In genomic region chr10:28788252-28788651, GRCh38 we compare ENCODE assay signal across 16 cellular contexts.
DNase-seq lines count a peak whose midpoint lies in the region; ATAC-seq and TF ChIP-seq lines count a peak whose summit lies in the region.
"Had no signal": no experiment of that assay in that cellular context is flagged by ENCODE, and none has a peak within 500 bp of the region (broad histone marks: within the 10 kb centered on the region; RNA-seq: fewer than 3 reads in every experiment).

No MANE protein-coding gene starts in this region.

- H3K9me3 Mint-ChIP-seq in stimulated activated naive CD8-positive, alpha-beta T cell treated with anti-CD3 and anti-CD28 coated beads, Interleukin-15, amount 100 ng/mL, for 72 hours, result no peaks in the 10 kb centered on the region
- H3K9me3 Mint-ChIP-seq: T-cell had no signal

- ATAC-seq in Right ventricle myocardium superior (ENCODE audit: poor library complexity) (no peak), HG02610 (IDR thresholded peaks at IDR 0.05; ENCODE audit: unreplicated experiment) (peak; percentile 75), HG03558 (IDR thresholded peaks at IDR 0.05; ENCODE audit: extremely low read depth, unreplicated experiment) (peak; percentile 65), GM19397 (IDR thresholded peaks at IDR 0.05; ENCODE audit: unreplicated experiment) (no peak)
- ATAC-seq in stimulated activated naive CD8-positive, alpha-beta T cell treated with anti-CD3 and anti-CD28 coated beads, Interleukin-15, amount 100 ng/mL, for 72 hours, result peak; percentile 92
- ATAC-seq: T-cell had no signal

- TF ChIP-seq POLR2A in ovary (IDR thresholded peaks at IDR 0.05), result no peak

- 91 to 96% (median 93%) methylated on average over 2 of the region's 2 CpGs for WGBS in ovary, 3 donors

- H3K4me1 Mint-ChIP-seq in stimulated activated naive CD8-positive, alpha-beta T cell treated with anti-CD3 and anti-CD28 coated beads, Interleukin-15, amount 100 ng/mL, for 72 hours, result peaks cover 8% of the 10 kb centered on the region
- H3K4me1 Mint-ChIP-seq: T-cell had no signal

- TF ChIP-seq EP300 in ovary (IDR thresholded peaks at IDR 0.05), result no peak

- H3K4me1 ChIP-seq in cardiac muscle cell (ENCODE audit: low read depth), result peaks cover 40% of the 10 kb centered on the region
- H3K4me1 ChIP-seq in ovary (ENCODE audit: insufficient read depth), result no peaks in the 10 kb centered on the region
- H3K4me1 ChIP-seq: parathyroid adenoma had no signal

- peak overlapping the region; percentile 74 for H3K27ac ChIP-seq in cardiac muscle cell
- no peak overlapping the region for H3K27ac ChIP-seq in ovary
- H3K27ac ChIP-seq: coronary artery, parathyroid adenoma had no signal

- no peak for TF ChIP-seq CTCF in cardiac muscle cell (IDR thresholded peaks at IDR 0.05; ENCODE audit: low read depth, low read length)
- TF ChIP-seq CTCF in ovary (IDR thresholded peaks at IDR 0.05), result no peak

- DNase-seq in cardiac muscle cell (ENCODE audit: low read depth in 1 of 2, low spot score in 1 of 2) (peak in 1 of 2 donors; percentile 24), Right ventricle myocardium superior (no peak), ovary (no peak), NCI-H524 treated with DMSO at 0.1 percent for 48 hours (lab: John Stamatoyannopoulos, UW) (no peak)
- DNase-seq in stimulated activated naive CD8-positive, alpha-beta T cell treated with anti-CD3 and anti-CD28 coated beads, Interleukin-15, amount 100 ng/mL, for 72 hours, result peak; percentile 3 to 18
- DNase-seq: activated CD4-positive, alpha-beta T cell treated with anti-CD3 and anti-CD28 coated beads, Interleukin-2, amount 50 U/mL, for 1 hour; GOT3; mesendoderm; OCI-M1; stimulated activated naive CD4-positive, alpha-beta T cell; T-cell had no signal

- H3K27me3 Mint-ChIP-seq in stimulated activated naive CD8-positive, alpha-beta T cell treated with anti-CD3 and anti-CD28 coated beads, Interleukin-15, amount 100 ng/mL, for 72 hours, result peaks cover 22% of the 10 kb centered on the region

- no peaks in the 10 kb centered on the region for H3K36me3 ChIP-seq in cardiac muscle cell
- no peaks in the 10 kb centered on the region for H3K36me3 ChIP-seq in ovary

- H3K9me3 ChIP-seq in cardiac muscle cell (ENCODE audit: low read depth) (no peaks in the 10 kb centered on the region), ovary (no peaks in the 10 kb centered on the region)

- H3K4me3 ChIP-seq in cardiac muscle cell (no peak overlapping the region), ovary (no peak overlapping the region)
- H3K4me3 ChIP-seq: coronary artery had no signal

- no peak overlapping the region for H3K4me3 Mint-ChIP-seq in stimulated activated naive CD8-positive, alpha-beta T cell treated with anti-CD3 and anti-CD28 coated beads, Interleukin-15, amount 100 ng/mL, for 72 hours
- H3K4me3 Mint-ChIP-seq: T-cell had no signal

- intact Hi-C loops in Right ventricle myocardium superior (cut with DNase I) (no loop called here), ovary (cut with DNase I) (no loop called here)

- H3K27ac Mint-ChIP-seq in stimulated activated naive CD8-positive, alpha-beta T cell treated with anti-CD3 and anti-CD28 coated beads, Interleukin-15, amount 100 ng/mL, for 72 hours, result peak overlapping the region in 1 of 2 donors; percentile 80
- H3K27ac Mint-ChIP-seq: T-cell had no signal

- no peaks in the 10 kb centered on the region for H3K27me3 ChIP-seq in cardiac muscle cell
- no peaks in the 10 kb centered on the region for H3K27me3 ChIP-seq in ovary

Comparison
In these comparisons a context has a peak if more than half of its experiments do, and no peak if none do; other contexts are left out.
1. DNase-seq: peak in stimulated activated naive CD8-positive, alpha-beta T cell treated with anti-CD3 and anti-CD28 coated beads, Interleukin-15, amount 100 ng/mL, for 72 hours (2 of 2); none in Right ventricle myocardium superior (single experiment), ovary (0 of 5) and NCI-H524 treated with DMSO at 0.1 percent for 48 hours (single experiment).
2. ATAC-seq: peak in HG02610 (single experiment), HG03558 (single experiment) and stimulated activated naive CD8-positive, alpha-beta T cell treated with anti-CD3 and anti-CD28 coated beads, Interleukin-15, amount 100 ng/mL, for 72 hours (single experiment); none in Right ventricle myocardium superior (single experiment) and GM19397 (single experiment).